ENCODE assay signal across 7 cellular contexts in genomic region chr15:50726315-50726714, GRCh38.
"Had no signal": no experiment of that assay in that cellular context is flagged by ENCODE, and none has a peak within 500 bp of the region (broad histone marks: within the 10 kb centered on the region; RNA-seq: fewer than 3 reads in every experiment).

No MANE protein-coding gene starts in this region.

- ATAC-seq: GM23338 had no signal

- H3K4me3 ChIP-seq: GM23338 had no signal

- FAIRE-seq: H1, H54, HTR-8/SVneo had no signal

- H3K4me1 Mint-ChIP-seq: H9, IgD-negative memory B cell had no signal

- H3K27me3 Mint-ChIP-seq: IgD-negative memory B cell had no signal

- H3K4me3 Mint-ChIP-seq: GM23338, H9 had no signal

- H3K27ac Mint-ChIP-seq: GM23338, H9, IgD-negative memory B cell had no signal

- H3K9me3 Mint-ChIP-seq: GM23338, H9, IgD-negative memory B cell had no signal

- DNase-seq: H9, HCEC 1CT had no signal
